In genomic region chr1:239952348-239953307, GRCh38 we compare ENCODE assay signal across 8 cellular contexts.
A peak's percentile ranks its signal among the peaks of the same experiment; 100 is the strongest.
DNase-seq lines count a peak whose midpoint lies in the region; ATAC-seq, FAIRE-seq and TF ChIP-seq lines count a peak whose summit lies in the region.

No MANE protein-coding gene starts in this region.

- intact Hi-C loops in head of caudate nucleus (cut with DNase I), result no loop called here

- TF ChIP-seq CTCF in D721Med (IDR thresholded peaks at IDR 0.05; ENCODE audit: insufficient read depth, missing control alignments) (peak; percentile 5), OCI-LY1 (IDR thresholded peaks at IDR 0.05; ENCODE audit: low read length) (peak; percentile 38)

- no peaks in the 10 kb centered on the region for H3K79me2 ChIP-seq in OCI-LY1 (ENCODE audit: insufficient read depth, low read length)

- H3K9me2 ChIP-seq in OCI-LY1 (ENCODE audit: low read depth, low read length), result no peaks in the 10 kb centered on the region

- H3K4me1 ChIP-seq in OCI-LY1 (ENCODE audit: insufficient read depth, low read length, severe bottlenecking), result no peaks in the 10 kb centered on the region

- H3F3A ChIP-seq in OCI-LY1 (ENCODE audit: insufficient read depth, low read length), result no peaks in the 10 kb centered on the region

- H4K20me1 ChIP-seq in OCI-LY1 (ENCODE audit: insufficient read depth, low read length), result no peaks in the 10 kb centered on the region

- no peak overlapping the region for H3K9ac ChIP-seq in OCI-LY1 (ENCODE audit: low read length)

- H3K4me3 ChIP-seq in OCI-LY1 (ENCODE audit: low read depth, low read length, poor library complexity, severe bottlenecking), result no peak overlapping the region

- H3K4me2 ChIP-seq in OCI-LY1 (ENCODE audit: low read length), result no peak overlapping the region

- no peak for DNase-seq in D721Med (ENCODE audit: insufficient read length, low spot score)
- peak; percentile 54 for DNase-seq in foreskin melanocyte
- peak; percentile 30 for DNase-seq in urothelium cell line (ENCODE audit: low spot score)
- no peak for DNase-seq in head of caudate nucleus
- DNase-seq in NCI-H187 treated with DMSO at 0.1 percent for 48 hours (lab: John Stamatoyannopoulos, UW), result no peak
- DNase-seq in NCI-H345 treated with DMSO at 0.1 percent for 48 hours (lab: John Stamatoyannopoulos, UW; ENCODE audit: unreplicated experiment), result no peak

- no peaks in the 10 kb centered on the region for H3K9me3 ChIP-seq in OCI-LY1 (ENCODE audit: low read length)

- no peak overlapping the region for H3K27ac ChIP-seq in OCI-LY1 (ENCODE audit: low read depth, low read length, poor library complexity, severe bottlenecking)

- no peaks in the 10 kb centered on the region for H3K36me3 ChIP-seq in OCI-LY1 (ENCODE audit: insufficient read depth, low read length)

- peak; percentile 51 for ATAC-seq in GM21367 (IDR thresholded peaks at IDR 0.05; ENCODE audit: unreplicated experiment)

- FAIRE-seq in D721Med (lab: Jason Lieb, UNC) (no peak), urothelium cell line (lab: Jason Lieb, UNC) (no peak)

- no peak overlapping the region for H2AFZ ChIP-seq in OCI-LY1 (ENCODE audit: low read length)

- no peaks in the 10 kb centered on the region for H3K27me3 ChIP-seq in OCI-LY1 (ENCODE audit: insufficient read depth, low read length)

Comparison
In these comparisons a context has a peak if more than half of its experiments do, and no peak if none do; other contexts are left out.
1. DNase-seq: peak in foreskin melanocyte (single experiment) and urothelium cell line (single experiment); none in D721Med (single experiment), head of caudate nucleus (0 of 42), NCI-H187 treated with DMSO at 0.1 percent for 48 hours (single experiment) and NCI-H345 treated with DMSO at 0.1 percent for 48 hours (single experiment).